Comparison of ENCODE assay signal across 10 cellular contexts in the genomic region with DNA sequence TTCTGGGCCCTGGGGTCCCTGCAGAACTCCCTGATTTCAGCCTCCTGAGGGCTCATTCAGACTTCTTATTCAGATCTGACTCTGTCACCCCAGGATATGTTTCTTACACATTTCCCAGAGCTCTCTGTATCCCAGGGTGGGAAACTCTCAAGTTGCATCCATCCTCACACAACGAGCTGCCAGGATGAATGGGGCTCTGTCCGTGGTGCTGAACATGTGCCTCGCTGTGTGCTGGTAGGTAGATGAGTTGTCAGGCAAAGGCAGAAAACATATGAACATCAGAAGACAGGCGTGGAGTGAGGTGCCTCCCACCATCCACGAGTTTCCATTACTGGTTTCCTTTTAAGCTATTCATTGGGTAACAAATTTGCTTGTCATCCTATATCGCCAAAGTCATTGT. TPM values are rescaled to one million over a fixed set of nuclear protein-coding genes. Genes with fewer than 3 reads are reported as not detected.
A peak's percentile ranks its signal among the peaks of the same experiment; 100 is the strongest.
DNase-seq lines count a peak whose midpoint lies in the region; ATAC-seq and TF ChIP-seq lines count a peak whose summit lies in the region.
"Had no signal": no experiment of that assay in that cellular context is flagged by ENCODE, and none has a peak within 500 bp of the region (broad histone marks: within the 10 kb centered on the region; RNA-seq: fewer than 3 reads in every experiment).

No MANE protein-coding gene starts in this region.

- ATAC-seq in activated CD4-positive, alpha-beta T cell treated with anti-CD3 and anti-CD28 coated beads for 36 hours, result no peak
- no peak for ATAC-seq in GM18517 (IDR thresholded peaks at IDR 0.05; ENCODE audit: unreplicated experiment)

- POLR2A ChIA-PET in activated CD4-positive, alpha-beta T cell treated with anti-CD3 and anti-CD28 coated beads for 36 hours (lab: Charles Lee), result no interaction called here

- peaks cover 26% of the 10 kb centered on the region for H3K27me3 Mint-ChIP-seq in activated CD4-positive, alpha-beta T cell treated with anti-CD3 and anti-CD28 coated beads for 36 hours
- peaks cover 2% of the 10 kb centered on the region for H3K27me3 Mint-ChIP-seq in endothelial cell (ENCODE audit: unreplicated experiment)

- peak; percentile 69 for DNase-seq in activated CD4-positive, alpha-beta T cell treated with anti-CD3 and anti-CD28 coated beads for 36 hours
- no peak for DNase-seq in activated CD4-positive, alpha-beta T cell treated with anti-CD3 and anti-CD28 coated beads, Interleukin-2, amount 50 U/mL, for 4 hours
- DNase-seq in SW480 (ENCODE audit: low spot score), result peak; percentile 33
- peak; percentile 59 for DNase-seq in endothelial cell (ENCODE audit: low spot score)
- DNase-seq in stimulated activated CD4-positive, alpha-beta T cell treated with anti-CD3 and anti-CD28 coated beads, Interleukin-1b, Interleukin-23, amount 100 ng/mL, for 48 hours, result peak; percentile 32
- DNase-seq in SKM-1 (lab: John Stamatoyannopoulos, UW; ENCODE audit: unreplicated experiment), result no peak
- no peak for DNase-seq in C1 segment of cervical spinal cord (lab: John Stamatoyannopoulos, UW)
- DNase-seq: naive B cell had no signal

- H3K9me3 Mint-ChIP-seq in activated CD4-positive, alpha-beta T cell treated with anti-CD3 and anti-CD28 coated beads for 36 hours (ENCODE audit: low read depth), result no peaks in the 10 kb centered on the region
- no peaks in the 10 kb centered on the region for H3K9me3 Mint-ChIP-seq in endothelial cell (ENCODE audit: unreplicated experiment)

- no peak for TF ChIP-seq CTCF in endothelial cell (IDR thresholded peaks at IDR 0.05; ENCODE audit: unreplicated experiment)

- no peak overlapping the region for H3K4me3 Mint-ChIP-seq in activated CD4-positive, alpha-beta T cell treated with anti-CD3 and anti-CD28 coated beads for 36 hours
- no peak overlapping the region for H3K4me3 Mint-ChIP-seq in endothelial cell (ENCODE audit: unreplicated experiment)

- CTCF ChIA-PET in activated CD4-positive, alpha-beta T cell treated with anti-CD3 and anti-CD28 coated beads for 36 hours (lab: Charles Lee), result no interaction called here

- intact Hi-C loops in activated CD4-positive, alpha-beta T cell treated with anti-CD3 and anti-CD28 coated beads for 36 hours (cut with DNase I, micrococcal nuclease), result no loop called here

- no peaks in the 10 kb centered on the region for H3K4me1 Mint-ChIP-seq in activated CD4-positive, alpha-beta T cell treated with anti-CD3 and anti-CD28 coated beads for 36 hours
- no peaks in the 10 kb centered on the region for H3K4me1 Mint-ChIP-seq in endothelial cell (ENCODE audit: unreplicated experiment)
- H3K4me1 Mint-ChIP-seq: naive B cell had no signal

- no peaks in the 10 kb centered on the region for H3K36me3 Mint-ChIP-seq in activated CD4-positive, alpha-beta T cell treated with anti-CD3 and anti-CD28 coated beads for 36 hours (ENCODE audit: low read depth)
- H3K36me3 Mint-ChIP-seq in endothelial cell (ENCODE audit: low read depth, unreplicated experiment), result no peaks in the 10 kb centered on the region
- H3K36me3 Mint-ChIP-seq: naive B cell had no signal

- no peak overlapping the region for H3K27ac Mint-ChIP-seq in activated CD4-positive, alpha-beta T cell treated with anti-CD3 and anti-CD28 coated beads for 36 hours
- H3K27ac Mint-ChIP-seq in endothelial cell (ENCODE audit: unreplicated experiment), result no peak overlapping the region
- H3K27ac Mint-ChIP-seq: naive B cell had no signal

RNA-seq across cellular contexts. Expression of a gene that starts 11.4 kb away (rescaled TPM):
- total RNA-seq in activated CD4-positive, alpha-beta T cell treated with anti-CD3 and anti-CD28 coated beads for 36 hours, result not detected
- not detected for total RNA-seq in endothelial cell (ENCODE audit: unreplicated experiment)
- total RNA-seq: SJSA1 had no signal

Comparison
In these comparisons a context has a peak if more than half of its experiments do, and no peak if none do; other contexts are left out.
1. DNase-seq: peak in activated CD4-positive, alpha-beta T cell treated with anti-CD3 and anti-CD28 coated beads for 36 hours (single experiment), SW480 (single experiment), endothelial cell (single experiment) and stimulated activated CD4-positive, alpha-beta T cell treated with anti-CD3 and anti-CD28 coated beads, Interleukin-1b, Interleukin-23, amount 100 ng/mL, for 48 hours (single experiment); none in activated CD4-positive, alpha-beta T cell treated with anti-CD3 and anti-CD28 coated beads, Interleukin-2, amount 50 U/mL, for 4 hours (0 of 2), SKM-1 (single experiment) and C1 segment of cervical spinal cord (0 of 14).